Comparison of ENCODE assay signal across 13 cellular contexts in genomic region chr1:58090640-58091039, GRCh38.
DNase-seq lines count a peak whose midpoint lies in the region; TF ChIP-seq lines count a peak whose summit lies in the region.
"Had no signal": no experiment of that assay in that cellular context is flagged by ENCODE, and none has a peak within 500 bp of the region (broad histone marks: within the 10 kb centered on the region; RNA-seq: fewer than 3 reads in every experiment).

No MANE protein-coding gene starts in this region.

- H3K23ac ChIP-seq in H9 (ENCODE audit: insufficient read length, low read depth, low read length) = no peak overlapping the region

- peak; percentile 45 for TF ChIP-seq RAD21 in neural cell (conservative IDR thresholded peaks at IDR 0.05)

- H3K9ac ChIP-seq in H9 (ENCODE audit: extremely low read depth, insufficient read length, low read length) = no peak overlapping the region
- H3K9ac ChIP-seq in neural cell (ENCODE audit: low read length) = peak overlapping the region; percentile 4
- H3K9ac ChIP-seq: BLaER1 had no signal

- TF ChIP-seq CTCF in H9 (conservative IDR thresholded peaks at IDR 0.05) (no peak), brain (conservative IDR thresholded peaks at IDR 0.05) (no peak), neural cell (IDR thresholded peaks at IDR 0.05; ENCODE audit: poor library complexity, severe bottlenecking) (no peak), osteocyte (IDR thresholded peaks at IDR 0.05) (no peak)

- H3K9me3 Mint-ChIP-seq in H9 (no peaks in the 10 kb centered on the region), brain (no peaks in the 10 kb centered on the region), osteocyte (ENCODE audit: unreplicated experiment) (peaks cover 3% of the 10 kb centered on the region)

- H2BK12ac ChIP-seq in H9 (ENCODE audit: insufficient read length, low read depth, low read length) = no peak overlapping the region

- no peak overlapping the region for H3K4ac ChIP-seq in H9 (ENCODE audit: low read depth, low read length)

- H3K9me2 ChIP-seq in neural cell (ENCODE audit: insufficient read depth, low read length) = no peaks in the 10 kb centered on the region

- no peaks in the 10 kb centered on the region; a peak in 2 of 7 replicates for H3K36me3 Mint-ChIP-seq in H9 (ENCODE audit: insufficient read depth in 1 of 3, low read depth in 3 of 3)
- H3K36me3 Mint-ChIP-seq in brain = no peaks in the 10 kb centered on the region
- H3K36me3 Mint-ChIP-seq in osteocyte (ENCODE audit: unreplicated experiment) = no peaks in the 10 kb centered on the region
- H3K36me3 Mint-ChIP-seq: CD14-positive monocyte; CD4-positive, alpha-beta memory T cell had no signal

- H3K9me3 ChIP-seq in H9 (ENCODE audit: control insufficient read depth, low read depth, low read length) = no peaks in the 10 kb centered on the region
- no peaks in the 10 kb centered on the region for H3K9me3 ChIP-seq in neural cell (ENCODE audit: low read length)
- H3K9me3 ChIP-seq: BLaER1 had no signal

- H3K27ac ChIP-seq in H9 (ENCODE audit: insufficient read length, low read depth, low read length) (no peak overlapping the region), neural cell (ENCODE audit: low read length) (peak overlapping the region; percentile 58)
- H3K27ac ChIP-seq: BLaER1 had no signal

- no peak overlapping the region for H4K5ac ChIP-seq in H9 (ENCODE audit: insufficient read length, low read depth, low read length)

- H3K79me2 ChIP-seq in H9 (ENCODE audit: insufficient read depth, low read length) = no peaks in the 10 kb centered on the region
- no peaks in the 10 kb centered on the region for H3K79me2 ChIP-seq in neural cell (replicated peaks; ENCODE audit: insufficient read depth, low read length)

- H3K4me2 ChIP-seq in H9 (ENCODE audit: insufficient read depth, insufficient read length, low read length) = no peak overlapping the region
- H3K4me2 ChIP-seq in neural cell (ENCODE audit: low read length) = peak overlapping the region; percentile 49
- H3K4me2 ChIP-seq: BLaER1 had no signal

- H4K20me1 ChIP-seq in H9 (ENCODE audit: control insufficient read depth, insufficient read depth, insufficient read length) (no peaks in the 10 kb centered on the region), neural cell (ENCODE audit: insufficient read depth) (no peaks in the 10 kb centered on the region)
- H4K20me1 ChIP-seq: BLaER1 had no signal

- H3K4me1 Mint-ChIP-seq in H9 (peaks cover 47 to 52% of the 10 kb centered on the region in 2 experiments), brain (peaks cover 33% of the 10 kb centered on the region), osteocyte (ENCODE audit: unreplicated experiment) (no peaks in the 10 kb centered on the region)
- H3K4me1 Mint-ChIP-seq: CD14-positive monocyte had no signal

- no peak overlapping the region for H3K4me3 ChIP-seq in neural cell (ENCODE audit: low read length)
- H3K4me3 ChIP-seq: BLaER1 had no signal

- no peak overlapping the region for H2AK5ac ChIP-seq in H9 (ENCODE audit: insufficient read length, low read length)

- H3F3A ChIP-seq in neural cell (ENCODE audit: insufficient read depth, low read length, poor library complexity, severe bottlenecking) = no peaks in the 10 kb centered on the region

- no peak overlapping the region for H3K4me3 Mint-ChIP-seq in H9
- peak overlapping the region in 1 of 5 experiments; percentile 2 for H3K4me3 Mint-ChIP-seq in brain
- no peak overlapping the region for H3K4me3 Mint-ChIP-seq in osteocyte (ENCODE audit: unreplicated experiment)
- H3K4me3 Mint-ChIP-seq: CD14-positive monocyte; CD4-positive, alpha-beta memory T cell had no signal

- no peak overlapping the region for H2BK5ac ChIP-seq in H9 (ENCODE audit: insufficient read length, low read length)

- DNase-seq in H9 (no peak), AG20443 (ENCODE audit: low spot score) (no peak), NCI-H748 treated with DMSO at 0.1 percent for 48 hours (lab: John Stamatoyannopoulos, UW) (no peak), osteocyte (ENCODE audit: extremely low spot score, unreplicated experiment) (no peak)
- DNase-seq: CD4-positive, alpha-beta memory T cell; DMS153; DMS79; GDM1; HCEC 1CT had no signal

- no peaks in the 10 kb centered on the region for H3K36me3 ChIP-seq in neural cell (ENCODE audit: insufficient read depth, low read length)
- H3K36me3 ChIP-seq: BLaER1 had no signal

- no peaks in the 10 kb centered on the region for H3K27me3 ChIP-seq in H9 (ENCODE audit: insufficient read depth, low read length)
- H3K27me3 ChIP-seq in neural cell (ENCODE audit: insufficient read depth, low read depth, low read length) = no peaks in the 10 kb centered on the region
- H3K27me3 ChIP-seq: BLaER1 had no signal

- H2BK120ac ChIP-seq in H9 (ENCODE audit: low read depth, low read length, poor library complexity, severe bottlenecking) = no peak overlapping the region

- no peaks in the 10 kb centered on the region for H3K23me2 ChIP-seq in H9 (ENCODE audit: insufficient read length, low read depth, low read length, poor library complexity, severe bottlenecking)

- no peak overlapping the region for H3K14ac ChIP-seq in H9 (ENCODE audit: insufficient read depth, low read length)

- peaks cover 9% of the 10 kb centered on the region for H3K4me1 ChIP-seq in H9 (ENCODE audit: insufficient read depth, low read length)
- H3K4me1 ChIP-seq: BLaER1 had no signal

- no peak overlapping the region for H3K18ac ChIP-seq in H9 (ENCODE audit: insufficient read length, low read depth, low read length)

- TF ChIP-seq EP300 in neural cell (conservative IDR thresholded peaks at IDR 0.05; ENCODE audit: poor library complexity, severe bottlenecking) = peak; percentile 98

- H4K8ac ChIP-seq in H9 (replicated peaks; ENCODE audit: insufficient read length, low read depth, low read length) = no peak overlapping the region

- H3K27ac Mint-ChIP-seq in H9 = peak overlapping the region in 2 of 3 experiments; percentile 46 to 79; a peak in 3 of 7 replicates
- H3K27ac Mint-ChIP-seq in brain = peak overlapping the region in 3 of 5 experiments; percentile 2 to 36 (median 5)
- no peak overlapping the region for H3K27ac Mint-ChIP-seq in osteocyte (ENCODE audit: unreplicated experiment)
- H3K27ac Mint-ChIP-seq: CD14-positive monocyte; CD4-positive, alpha-beta memory T cell had no signal

- H2BK20ac ChIP-seq in H9 (ENCODE audit: low read depth, low read length, poor library complexity, severe bottlenecking) = no peak overlapping the region

- H4K91ac ChIP-seq in H9 (ENCODE audit: insufficient read length, low read depth, low read length) = no peak overlapping the region

- H2BK15ac ChIP-seq in H9 (ENCODE audit: low read depth, low read length) = no peak overlapping the region

- WGBS in H9 (ENCODE audit: extremely low coverage, insufficient read length, low lambda C conversion rate) = no CpG with 5 or more reads among the region's 2 CpGs

- no peak overlapping the region for H3T11ph ChIP-seq in H9 (ENCODE audit: low read length)

- H3K56ac ChIP-seq in H9 (ENCODE audit: insufficient read length, low read depth, low read length) = no peak overlapping the region

- no peak overlapping the region for H2AFZ ChIP-seq in H9 (ENCODE audit: low read length)
- no peak overlapping the region for H2AFZ ChIP-seq in neural cell (ENCODE audit: low read depth, low read length)

- no peaks in the 10 kb centered on the region for H3K27me3 Mint-ChIP-seq in H9 (ENCODE audit: low read depth)
- H3K27me3 Mint-ChIP-seq in brain = no peaks in the 10 kb centered on the region
- H3K27me3 Mint-ChIP-seq in osteocyte (ENCODE audit: unreplicated experiment) = no peaks in the 10 kb centered on the region

- no peaks in the 10 kb centered on the region for H3K79me1 ChIP-seq in H9 (ENCODE audit: insufficient read depth, low read depth, low read length, poor library complexity, severe bottlenecking)

TF ChIP-seq in neural cell, 6 proteins besides CTCF, POLR2A, EP300 and RAD21:
- TF ChIP-seq EZH2 (IDR thresholded peaks at IDR 0.05; ENCODE audit: borderline replicate concordance, insufficient read depth, low read length, poor library complexity, severe bottlenecking) (no peak), MXI1 (conservative IDR thresholded peaks at IDR 0.05; ENCODE audit: poor library complexity, severe bottlenecking) (peak; percentile 32), REST (IDR thresholded peaks at IDR 0.05; ENCODE audit: borderline replicate concordance) (no peak), TAF1 (IDR thresholded peaks at IDR 0.05; ENCODE audit: low read depth) (no peak), POLR2AphosphoS5 (IDR thresholded peaks at IDR 0.05) (peak; percentile 90), SMC3 (conservative IDR thresholded peaks at IDR 0.05; ENCODE audit: poor library complexity) (peak; percentile 29)
TF ChIP-seq in neural cell: peak in this region for 3.
